In genomic region chr3:64972793-64973192, GRCh38 we compare ENCODE assay signal across 17 cellular contexts.
DNase-seq lines count a peak whose midpoint lies in the region; ATAC-seq, FAIRE-seq and TF ChIP-seq lines count a peak whose summit lies in the region.
"Had no signal": no experiment of that assay in that cellular context is flagged by ENCODE, and none has a peak within 500 bp of the region (broad histone marks: within the 10 kb centered on the region; RNA-seq: fewer than 3 reads in every experiment).

No MANE protein-coding gene starts in this region.

- CTCF ChIA-PET in WTC11 (lab: Charles Lee) = no interaction called here

- peak; percentile 64 for DNase-seq in RCC 7860 (ENCODE audit: low spot score)
- DNase-seq in kidney tubule cell (ENCODE audit: low spot score) = peak; percentile 69
- no peak for DNase-seq in NCI-H226
- DNase-seq in NCI-H345 (lab: John Stamatoyannopoulos, UW) = no peak
- DNase-seq in WTC11 (ENCODE audit: low spot score) = no peak
- DNase-seq: activated effector memory CD4-positive, alpha-beta T cell treated with Interleukin-2 at 50 U/mL for 16 hours; C1 segment of cervical spinal cord; DMS79; heart right ventricle; thyroid gland; WERI-Rb-1 had no signal

- peak; percentile 84 for FAIRE-seq in RCC 7860 (lab: Jason Lieb, UNC)
- FAIRE-seq: H54, HepG2, keratinocyte had no signal

- ATAC-seq in GM18868 (IDR thresholded peaks at IDR 0.05; ENCODE audit: unreplicated experiment) (peak; percentile 84), HG03342 (IDR thresholded peaks at IDR 0.05; ENCODE audit: unreplicated experiment) (peak; percentile 49), WTC11 (no peak)
- ATAC-seq: heart right ventricle, HepG2, sciatic nerve had no signal

- no peaks in the 10 kb centered on the region for H3K27me3 Mint-ChIP-seq in WTC11 (ENCODE audit: low read depth)

- H3K9me3 Mint-ChIP-seq in WTC11 = no peaks in the 10 kb centered on the region

- H3K27ac Mint-ChIP-seq in WTC11 = no peak overlapping the region

- POLR2A ChIA-PET in WTC11 (lab: Charles Lee) = no interaction called here

- H3K36me3 Mint-ChIP-seq in WTC11 = no peaks in the 10 kb centered on the region

- H3K4me1 Mint-ChIP-seq in WTC11 = peaks cover 11% of the 10 kb centered on the region

- no peak overlapping the region for H3K4me3 Mint-ChIP-seq in WTC11

- no peak for TF ChIP-seq CTCF in WTC11 (IDR thresholded peaks at IDR 0.05)

TF ChIP-seq in WTC11, 78 proteins besides CTCF, POLR2A, EP300 and RAD21 (continues in another document):
- TF ChIP-seq FOXJ3 (CRISPR knock-in tag; IDR thresholded peaks at IDR 0.05; ENCODE audit: borderline replicate concordance) = no peak
- TF ChIP-seq KAT7 (CRISPR knock-in tag; IDR thresholded peaks at IDR 0.05; ENCODE audit: borderline replicate concordance) = no peak
- TF ChIP-seq CREM (CRISPR knock-in tag; IDR thresholded peaks at IDR 0.05) = no peak
- TF ChIP-seq ATF6 (CRISPR knock-in tag; IDR thresholded peaks at IDR 0.05) = no peak
- TF ChIP-seq ZNF416 (CRISPR knock-in tag; IDR thresholded peaks at IDR 0.05) = no peak
- no peak for TF ChIP-seq PREB (CRISPR knock-in tag; IDR thresholded peaks at IDR 0.05; ENCODE audit: borderline replicate concordance)
- no peak for TF ChIP-seq ZNF232 (CRISPR knock-in tag; IDR thresholded peaks at IDR 0.05)
- TF ChIP-seq ERG (CRISPR knock-in tag; IDR thresholded peaks at IDR 0.05) = no peak
- TF ChIP-seq ZNF425 (CRISPR knock-in tag; conservative IDR thresholded peaks at IDR 0.05) = no peak
- TF ChIP-seq GRHL2 (CRISPR knock-in tag; IDR thresholded peaks at IDR 0.05; ENCODE audit: insufficient replicate concordance, severe bottlenecking) = no peak
- TF ChIP-seq ATF3 (CRISPR knock-in tag; conservative IDR thresholded peaks at IDR 0.05) = no peak
- TF ChIP-seq RORB (CRISPR knock-in tag; IDR thresholded peaks at IDR 0.05) = no peak
- TF ChIP-seq ZNF532 (CRISPR knock-in tag; IDR thresholded peaks at IDR 0.05; ENCODE audit: borderline replicate concordance) = no peak
- TF ChIP-seq CBFB (CRISPR knock-in tag; IDR thresholded peaks at IDR 0.05; ENCODE audit: low read depth) = no peak
- no peak for TF ChIP-seq E2F1 (CRISPR knock-in tag; IDR thresholded peaks at IDR 0.05)
- no peak for TF ChIP-seq ZNF423 (CRISPR knock-in tag; IDR thresholded peaks at IDR 0.05)

Comparison
In these comparisons a context has a peak if more than half of its experiments do, and no peak if none do; other contexts are left out.
1. DNase-seq: peak in RCC 7860 (single experiment) and kidney tubule cell (single experiment); none in NCI-H226 (single experiment), NCI-H345 (single experiment) and WTC11 (single experiment).